1 cellular context compared by ENCODE assay signal in genomic region chr1:11216074-11216473, GRCh38.
TF ChIP-seq lines count a peak whose summit lies in the region.

No MANE protein-coding gene starts in this region.

TF ChIP-seq in GM12878, 131 proteins besides CTCF, POLR2A, EP300 and RAD21:
- TF ChIP-seq MAX (IDR thresholded peaks at IDR 0.05; ENCODE audit: low read depth, low read length) (no peak), STAT1 (conservative IDR thresholded peaks at IDR 0.05) (no peak), RAD51 (IDR thresholded peaks at IDR 0.05) (no peak), ESRRA (IDR thresholded peaks at IDR 0.05; ENCODE audit: low read length) (no peak), CBFB (IDR thresholded peaks at IDR 0.05; ENCODE audit: low read depth) (no peak), SMAD5 (IDR thresholded peaks at IDR 0.05; ENCODE audit: low read depth) (no peak), CHD4 (IDR thresholded peaks at IDR 0.05) (no peak), NFXL1 (IDR thresholded peaks at IDR 0.05; ENCODE audit: borderline replicate concordance) (no peak), FOXM1 (IDR thresholded peaks at IDR 0.05; ENCODE audit: low read depth, low read length) (no peak), SIN3A (IDR thresholded peaks at IDR 0.05; ENCODE audit: low read depth, low read length) (no peak), SPI1 (IDR thresholded peaks at IDR 0.05; ENCODE audit: borderline replicate concordance, insufficient read depth, low read depth, low read length) (no peak), MLLT1 (IDR thresholded peaks at IDR 0.05) (no peak), BRCA1 (IDR thresholded peaks at IDR 0.05; ENCODE audit: low read depth, low read length) (no peak)
- TF ChIP-seq, protein P1, sequence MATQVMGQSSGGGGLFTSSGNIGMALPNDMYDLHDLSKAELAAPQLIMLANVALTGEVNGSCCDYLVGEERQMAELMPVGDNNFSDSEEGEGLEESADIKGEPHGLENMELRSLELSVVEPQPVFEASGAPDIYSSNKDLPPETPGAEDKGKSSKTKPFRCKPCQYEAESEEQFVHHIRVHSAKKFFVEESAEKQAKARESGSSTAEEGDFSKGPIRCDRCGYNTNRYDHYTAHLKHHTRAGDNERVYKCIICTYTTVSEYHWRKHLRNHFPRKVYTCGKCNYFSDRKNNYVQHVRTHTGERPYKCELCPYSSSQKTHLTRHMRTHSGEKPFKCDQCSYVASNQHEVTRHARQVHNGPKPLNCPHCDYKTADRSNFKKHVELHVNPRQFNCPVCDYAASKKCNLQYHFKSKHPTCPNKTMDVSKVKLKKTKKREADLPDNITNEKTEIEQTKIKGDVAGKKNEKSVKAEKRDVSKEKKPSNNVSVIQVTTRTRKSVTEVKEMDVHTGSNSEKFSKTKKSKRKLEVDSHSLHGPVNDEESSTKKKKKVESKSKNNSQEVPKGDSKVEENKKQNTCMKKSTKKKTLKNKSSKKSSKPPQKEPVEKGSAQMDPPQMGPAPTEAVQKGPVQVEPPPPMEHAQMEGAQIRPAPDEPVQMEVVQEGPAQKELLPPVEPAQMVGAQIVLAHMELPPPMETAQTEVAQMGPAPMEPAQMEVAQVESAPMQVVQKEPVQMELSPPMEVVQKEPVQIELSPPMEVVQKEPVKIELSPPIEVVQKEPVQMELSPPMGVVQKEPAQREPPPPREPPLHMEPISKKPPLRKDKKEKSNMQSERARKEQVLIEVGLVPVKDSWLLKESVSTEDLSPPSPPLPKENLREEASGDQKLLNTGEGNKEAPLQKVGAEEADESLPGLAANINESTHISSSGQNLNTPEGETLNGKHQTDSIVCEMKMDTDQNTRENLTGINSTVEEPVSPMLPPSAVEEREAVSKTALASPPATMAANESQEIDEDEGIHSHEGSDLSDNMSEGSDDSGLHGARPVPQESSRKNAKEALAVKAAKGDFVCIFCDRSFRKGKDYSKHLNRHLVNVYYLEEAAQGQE (IDR thresholded peaks at IDR 0.05; ENCODE audit: low read depth, low read length): no peak
